13 cellular contexts compared by ENCODE assay signal in the genomic region with DNA sequence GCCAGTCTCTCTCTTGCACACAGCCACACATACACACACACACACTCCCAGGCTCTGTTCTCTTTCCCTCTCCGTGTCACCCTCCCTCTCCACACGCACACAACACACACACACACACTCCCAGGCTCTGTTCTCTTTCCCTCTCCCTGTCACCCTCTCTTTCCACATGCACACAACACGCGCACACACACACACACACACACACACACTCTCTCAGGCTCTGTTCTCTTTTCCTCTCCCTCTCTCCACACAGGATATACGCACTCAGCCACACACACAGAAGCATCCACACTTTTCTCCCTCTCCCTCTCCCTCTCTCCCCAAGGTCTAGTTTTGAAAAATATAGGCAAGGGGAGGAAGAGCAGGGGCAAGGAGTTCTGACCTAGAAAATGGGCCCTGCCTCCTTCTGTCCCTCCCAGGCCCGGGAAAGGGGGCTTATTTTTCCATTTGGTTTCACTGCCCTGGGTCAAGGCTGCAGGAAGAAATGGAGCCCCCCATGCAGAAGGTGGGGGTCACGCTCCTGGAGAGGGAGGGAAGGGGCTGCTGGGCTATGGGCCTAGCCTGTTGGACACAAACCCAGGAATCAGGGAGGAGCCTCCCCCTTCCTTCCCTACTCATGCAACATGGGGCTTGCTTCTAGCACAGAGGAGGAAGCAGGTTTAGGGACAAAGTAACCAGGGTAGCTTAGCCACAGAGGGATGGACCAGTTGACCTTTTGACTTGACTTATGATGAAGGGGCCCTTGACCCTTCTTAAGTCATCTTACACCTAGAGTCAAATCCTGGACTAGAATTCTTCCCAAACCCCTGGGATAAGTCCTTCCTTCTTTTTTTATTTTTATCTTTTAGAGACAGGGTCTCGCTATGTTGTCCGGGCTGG.
DNase-seq lines count a peak whose midpoint lies in the region; ATAC-seq and TF ChIP-seq lines count a peak whose summit lies in the region.
"Had no signal": no experiment of that assay in that cellular context is flagged by ENCODE, and none has a peak within 500 bp of the region (broad histone marks: within the 10 kb centered on the region; RNA-seq: fewer than 3 reads in every experiment).

No MANE protein-coding gene starts in this region.

- whole genome bisulfite sequencing in mesodermal cell (ENCODE audit: insufficient coverage in 2 of 2), 2 experiments, result 51 to 62% methylated on average over 5 to 8 of the region's 9 CpGs

- peaks cover 78% of the 10 kb centered on the region for H3K4me1 Mint-ChIP-seq in WTC11

- H3K27ac ChIP-seq in cardiac muscle cell (peak overlapping the region; percentile 78), left ventricle myocardium inferior (replicated peaks) (no peak overlapping the region), mesodermal cell (ENCODE audit: low read depth, low read length, severe bottlenecking) (peak overlapping the region; percentile 25)

- H3K4me3 ChIP-seq in cardiac muscle cell, result no peak overlapping the region
- H3K4me3 ChIP-seq in left ventricle myocardium inferior, result no peak overlapping the region
- H3K4me3 ChIP-seq in mesodermal cell (ENCODE audit: extremely low read depth, insufficient read depth, low read length, poor library complexity, severe bottlenecking), result no peak overlapping the region
- no peak overlapping the region for H3K4me3 ChIP-seq in foreskin fibroblast (ENCODE audit: low read depth in 1 of 2, low read length in 2 of 2)
- H3K4me3 ChIP-seq: mucosa of descending colon had no signal

- POLR2A ChIA-PET in WTC11 (lab: Charles Lee), result interaction anchor here (1.1 to 3.8 kb wide), 3 partner anchors 17 to 99 kb away, joined by 3 to 20 read pairs (median 4); partner anchors contain the start of gene SSBP3

- no peaks in the 10 kb centered on the region for H3K27me3 ChIP-seq in cardiac muscle cell
- H3K27me3 ChIP-seq in left ventricle myocardium inferior (ENCODE audit: low read depth), result peaks cover 35% of the 10 kb centered on the region

- peaks cover 44% of the 10 kb centered on the region for H3K4me1 ChIP-seq in cardiac muscle cell (ENCODE audit: low read depth)
- H3K4me1 ChIP-seq in left ventricle myocardium inferior, result peaks cover 17% of the 10 kb centered on the region
- peaks cover 37% of the 10 kb centered on the region for H3K4me1 ChIP-seq in mesodermal cell (ENCODE audit: control insufficient read depth, insufficient read depth, low read length, poor library complexity, severe bottlenecking)

- H3K9me3 ChIP-seq in cardiac muscle cell (ENCODE audit: low read depth) (no peaks in the 10 kb centered on the region), left ventricle myocardium inferior (replicated peaks) (no peaks in the 10 kb centered on the region), mesodermal cell (ENCODE audit: control insufficient read depth, low read length) (no peaks in the 10 kb centered on the region)
- H3K9me3 ChIP-seq: mucosa of descending colon, stomach had no signal

- H3K36me3 Mint-ChIP-seq in WTC11, result no peaks in the 10 kb centered on the region

- H3K36me3 ChIP-seq in cardiac muscle cell, result no peaks in the 10 kb centered on the region
- H3K36me3 ChIP-seq in left ventricle myocardium inferior, result no peaks in the 10 kb centered on the region
- H3K36me3 ChIP-seq in mesodermal cell (ENCODE audit: control insufficient read depth, insufficient read depth, low read length), result no peaks in the 10 kb centered on the region
- H3K36me3 ChIP-seq: stomach had no signal

- intact Hi-C loops in left ventricle myocardium inferior (cut with micrococcal nuclease), result no loop called here

- TF ChIP-seq CTCF in cardiac muscle cell (IDR thresholded peaks at IDR 0.05; ENCODE audit: low read depth, low read length) (no peak), left ventricle myocardium inferior (IDR thresholded peaks at IDR 0.05; ENCODE audit: borderline replicate concordance) (no peak), WTC11 (IDR thresholded peaks at IDR 0.05) (no peak), foreskin fibroblast (IDR thresholded peaks at IDR 0.05; ENCODE audit: low read depth, low read length) (no peak)

- no peak for ATAC-seq in WTC11

- no peaks in the 10 kb centered on the region for H3K9me3 Mint-ChIP-seq in WTC11
- H3K9me3 Mint-ChIP-seq: dendritic cell treated with granulocyte-macrophage colony-stimulating factor and Interleukin-4, amounts not matched to agents 40 ng/mL and 50 ng/mL, for 4 days had no signal

- CTCF ChIA-PET in WTC11 (lab: Charles Lee), result interaction anchor here (0.6 to 1.4 kb wide), 3 partner anchors 10 to 13 kb away, joined by 3 to 5 read pairs (median 4); no protein-coding TSS in a partner anchor

- peak overlapping the region; percentile 46; the same call in 1 of the 2 replicates for H3K27ac Mint-ChIP-seq in WTC11
- H3K27ac Mint-ChIP-seq: dendritic cell treated with granulocyte-macrophage colony-stimulating factor and Interleukin-4, amounts not matched to agents 40 ng/mL and 50 ng/mL, for 4 days had no signal

- peak overlapping the region; percentile 37 for H3K4me3 Mint-ChIP-seq in WTC11
- H3K4me3 Mint-ChIP-seq: dendritic cell treated with granulocyte-macrophage colony-stimulating factor and Interleukin-4, amounts not matched to agents 40 ng/mL and 50 ng/mL, for 4 days had no signal

- DNase-seq in cardiac muscle cell (ENCODE audit: low read depth in 1 of 2, low spot score in 1 of 2), result peak in 1 of 2 donors; percentile 54
- DNase-seq in left ventricle myocardium inferior, result no peak
- DNase-seq in WTC11 (ENCODE audit: low spot score), result no peak
- no peak for DNase-seq in stimulated activated CD4-positive, alpha-beta T cell treated with anti-CD3 and anti-CD28 coated beads, Interleukin-4, amount 100 ng/mL, for 4 hours
- no peak for DNase-seq in foreskin fibroblast
- no peak for DNase-seq in GM03348 (ENCODE audit: low spot score)
- no peak for DNase-seq in NOMO-1 treated with dmso at 0.1 percent for 144 hours (lab: John Stamatoyannopoulos, UW; ENCODE audit: unreplicated experiment)
- DNase-seq: COR-L47, mucosa of descending colon, NCI-H524 treated with DMSO at 0.1 percent for 48 hours, stomach had no signal

- H3K27me3 Mint-ChIP-seq in WTC11 (ENCODE audit: low read depth), result peaks cover 49% of the 10 kb centered on the region

TF ChIP-seq in WTC11, 78 proteins besides CTCF, POLR2A, EP300 and RAD21 (continues in another document):
- TF ChIP-seq, protein P1, sequence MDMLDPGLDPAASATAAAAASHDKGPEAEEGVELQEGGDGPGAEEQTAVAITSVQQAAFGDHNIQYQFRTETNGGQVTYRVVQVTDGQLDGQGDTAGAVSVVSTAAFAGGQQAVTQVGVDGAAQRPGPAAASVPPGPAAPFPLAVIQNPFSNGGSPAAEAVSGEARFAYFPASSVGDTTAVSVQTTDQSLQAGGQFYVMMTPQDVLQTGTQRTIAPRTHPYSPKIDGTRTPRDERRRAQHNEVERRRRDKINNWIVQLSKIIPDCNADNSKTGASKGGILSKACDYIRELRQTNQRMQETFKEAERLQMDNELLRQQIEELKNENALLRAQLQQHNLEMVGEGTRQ (CRISPR knock-in tag; IDR thresholded peaks at IDR 0.05), result no peak
- TF ChIP-seq ARID4B (CRISPR knock-in tag; IDR thresholded peaks at IDR 0.05; ENCODE audit: borderline replicate concordance), result no peak
- no peak for TF ChIP-seq CBFB (CRISPR knock-in tag; IDR thresholded peaks at IDR 0.05; ENCODE audit: low read depth)
- no peak for TF ChIP-seq SMAD4 (CRISPR knock-in tag; IDR thresholded peaks at IDR 0.05)
- no peak for TF ChIP-seq RORB (CRISPR knock-in tag; IDR thresholded peaks at IDR 0.05)
- TF ChIP-seq SOX15 (CRISPR knock-in tag; IDR thresholded peaks at IDR 0.05), result no peak
- TF ChIP-seq ZSCAN18 (CRISPR knock-in tag; IDR thresholded peaks at IDR 0.05), result no peak
